10 cellular contexts compared by ENCODE assay signal in genomic region chr3:117628896-117629295, GRCh38.
A peak's percentile ranks its signal among the peaks of the same experiment; 100 is the strongest.
DNase-seq lines count a peak whose midpoint lies in the region; ATAC-seq, FAIRE-seq and TF ChIP-seq lines count a peak whose summit lies in the region.
"Had no signal": no experiment of that assay in that cellular context is flagged by ENCODE, and none has a peak within 500 bp of the region (broad histone marks: within the 10 kb centered on the region; RNA-seq: fewer than 3 reads in every experiment).

No MANE protein-coding gene starts in this region.

- H4K20me1 ChIP-seq in astrocyte (ENCODE audit: insufficient read depth, low read length) = no peaks in the 10 kb centered on the region

- H3K9me3 Mint-ChIP-seq in astrocyte (ENCODE audit: unreplicated experiment) (no peaks in the 10 kb centered on the region), nephron (no peaks in the 10 kb centered on the region)

- H3K27ac ChIP-seq in astrocyte (ENCODE audit: low read depth, low read length) (no peak overlapping the region), trophoblast cell (ENCODE audit: low read depth, low read length) (no peak overlapping the region)

- no peak overlapping the region for H3K14ac ChIP-seq in trophoblast cell (ENCODE audit: low read length)

- H2BK120ac ChIP-seq in trophoblast cell (ENCODE audit: insufficient read depth, low read length, poor library complexity) = no peak overlapping the region

- H4K91ac ChIP-seq in trophoblast cell (ENCODE audit: low read depth, low read length) = no peak overlapping the region

- H4K8ac ChIP-seq in trophoblast cell (ENCODE audit: low read depth, low read length) = no peak overlapping the region

- H3K4me3 ChIP-seq in astrocyte (ENCODE audit: insufficient read depth, low read depth, low read length) (no peak overlapping the region), trophoblast cell (ENCODE audit: low read depth, low read length) (no peak overlapping the region)
- H3K4me3 ChIP-seq: GM12878 had no signal

- H3K4me2 ChIP-seq in astrocyte (ENCODE audit: low read length) = peak overlapping the region; percentile 13
- no peak overlapping the region for H3K4me2 ChIP-seq in trophoblast cell (ENCODE audit: low read length)

- no peaks in the 10 kb centered on the region for H3K9me3 ChIP-seq in astrocyte (ENCODE audit: insufficient read depth, low read depth, low read length)
- H3K9me3 ChIP-seq in trophoblast cell (ENCODE audit: insufficient read depth, low read depth, low read length) = no peaks in the 10 kb centered on the region

- DNase-seq in DMS153 (lab: John Stamatoyannopoulos, UW) (peak; percentile 94), NCI-H1417 (lab: John Stamatoyannopoulos, UW) (peak; percentile 87 to 99 (median 97)), astrocyte (ENCODE audit: low read depth) (peak; percentile 78), NCI-H82 (lab: John Stamatoyannopoulos, UW) (no peak), HK-2 (ENCODE audit: unreplicated experiment) (no peak), trophoblast cell (no peak)
- DNase-seq: activated CD8-positive, alpha-beta memory T cell treated with anti-CD3 and anti-CD28 coated beads for 24 hours had no signal

- H3K27ac Mint-ChIP-seq in astrocyte (ENCODE audit: unreplicated experiment) = no peak overlapping the region
- H3K27ac Mint-ChIP-seq in nephron = peak overlapping the region; percentile 95 to 97 (median 97)

- H3K27me3 ChIP-seq in astrocyte (ENCODE audit: insufficient read depth, low read length) (no peaks in the 10 kb centered on the region), trophoblast cell (ENCODE audit: insufficient read depth, low read length) (no peaks in the 10 kb centered on the region)

- H3K18ac ChIP-seq in trophoblast cell (ENCODE audit: low read length) = no peak overlapping the region

- H2BK12ac ChIP-seq in trophoblast cell (ENCODE audit: low read length) = no peak overlapping the region

- TF ChIP-seq CTCF in astrocyte (IDR thresholded peaks at IDR 0.05; ENCODE audit: insufficient read depth, low read depth, low read length) (no peak), nephron (IDR thresholded peaks at IDR 0.05; ENCODE audit: unreplicated experiment in 3 of 3) (no peak)

- peak; percentile 62 for FAIRE-seq in astrocyte (lab: Jason Lieb, UNC)
- FAIRE-seq: GM12878 had no signal

- H3K4ac ChIP-seq in trophoblast cell (ENCODE audit: low read depth, low read length) = no peak overlapping the region

- no peaks in the 10 kb centered on the region for H3K79me1 ChIP-seq in trophoblast cell (ENCODE audit: low read length)

- H3K36me3 ChIP-seq in astrocyte (ENCODE audit: insufficient read depth, low read length) = no peaks in the 10 kb centered on the region
- H3K36me3 ChIP-seq in trophoblast cell (ENCODE audit: control insufficient read depth in 1 of 2, insufficient read depth in 2 of 2, low read length in 2 of 2) = no peaks in the 10 kb centered on the region

- H2BK5ac ChIP-seq in trophoblast cell (ENCODE audit: low read depth, low read length, poor library complexity) = no peak overlapping the region

- H3K27me3 Mint-ChIP-seq in astrocyte (ENCODE audit: low read depth, unreplicated experiment) (no peaks in the 10 kb centered on the region), nephron (ENCODE audit: low read depth) (no peaks in the 10 kb centered on the region)

- no CpG with 5 or more reads among the region's 2 CpGs for WGBS in trophoblast cell (ENCODE audit: extremely low coverage, insufficient coverage, insufficient read length)

- H3K4me3 Mint-ChIP-seq in astrocyte (ENCODE audit: unreplicated experiment) = no peak overlapping the region
- peak overlapping the region in 2 of 3 experiments; percentile 40 to 45 for H3K4me3 Mint-ChIP-seq in nephron

- H4K12ac ChIP-seq in trophoblast cell (ENCODE audit: low read depth, low read length) = no peak overlapping the region

- no peaks in the 10 kb centered on the region for H3K36me3 Mint-ChIP-seq in astrocyte (ENCODE audit: low read depth, unreplicated experiment)
- H3K36me3 Mint-ChIP-seq in nephron (ENCODE audit: low read depth) = no peaks in the 10 kb centered on the region

- H3K79me2 ChIP-seq in astrocyte (ENCODE audit: insufficient read depth, low read length) = no peaks in the 10 kb centered on the region
- H3K79me2 ChIP-seq in trophoblast cell (ENCODE audit: control insufficient read depth, insufficient read depth, low read length, poor library complexity) = no peaks in the 10 kb centered on the region

- peaks cover 8% of the 10 kb centered on the region for H3K4me1 ChIP-seq in astrocyte (ENCODE audit: insufficient read depth, low read length)
- peaks cover 0 to 3% of the 10 kb centered on the region in 2 experiments for H3K4me1 ChIP-seq in trophoblast cell (ENCODE audit: control insufficient read depth in 1 of 2, insufficient read depth in 2 of 2, low read length in 2 of 2)

- H3K4me1 Mint-ChIP-seq in astrocyte (ENCODE audit: low read depth, unreplicated experiment) (peaks cover 13% of the 10 kb centered on the region), nephron (peaks cover 56% of the 10 kb centered on the region)

- H2AK5ac ChIP-seq in trophoblast cell (ENCODE audit: low read length) = no peak overlapping the region

- no peak overlapping the region for H3K23ac ChIP-seq in trophoblast cell (ENCODE audit: low read length)

- ATAC-seq in HG02763 (IDR thresholded peaks at IDR 0.05; ENCODE audit: unreplicated experiment) = no peak
- ATAC-seq: GM12878 had no signal

- no peak overlapping the region for H2AFZ ChIP-seq in astrocyte (ENCODE audit: low read depth, low read length)
- no peak overlapping the region for H2AFZ ChIP-seq in trophoblast cell (ENCODE audit: insufficient read depth, low read length, poor library complexity)

- H3K9ac ChIP-seq in astrocyte (ENCODE audit: low read length) = no peak overlapping the region
- no peak overlapping the region for H3K9ac ChIP-seq in trophoblast cell (ENCODE audit: low read length)

Comparison
In these comparisons a context has a peak if more than half of its experiments do, and no peak if none do; other contexts are left out.
1. DNase-seq: peak in DMS153 (single experiment), NCI-H1417 (3 of 3) and astrocyte (single experiment); none in NCI-H82 (single experiment), HK-2 (single experiment) and trophoblast cell (0 of 2).